28 cellular contexts compared by ENCODE assay signal in genomic region chr7:3641556-3641955, GRCh38.
"Had no signal": no experiment of that assay in that cellular context is flagged by ENCODE, and none has a peak within 500 bp of the region (broad histone marks: within the 10 kb centered on the region; RNA-seq: fewer than 3 reads in every experiment).

No MANE protein-coding gene starts in this region.

- H3K36me3 Mint-ChIP-seq: activated CD4-positive, alpha-beta memory T cell treated with anti-CD3 and anti-CD28 coated beads for 36 hours; activated naive CD4-positive, alpha-beta T cell treated with anti-CD3 and anti-CD28 coated beads, Interleukin-2, amount 50 U/mL, for 72 hours had no signal

- H3K4me1 Mint-ChIP-seq: activated CD4-positive, alpha-beta T cell treated with anti-CD3 and anti-CD28 coated beads, Interleukin-2, amount 10 ng/mL, durations not matched to agents 7 days and 5 days; activated naive CD8-positive, alpha-beta T cell treated with anti-CD3 and anti-CD28 coated beads, Interleukin-2, amount 50 U/mL, for 24 hours had no signal

- H3K27me3 ChIP-seq: ascending aorta, body of pancreas, SJCRH30 had no signal

- H3K9ac ChIP-seq: SK-N-SH had no signal

- H3K36me3 ChIP-seq: SJCRH30 had no signal

- H3K4me3 ChIP-seq: ascending aorta, body of pancreas, K562, SJCRH30 had no signal

- ATAC-seq: activated naive CD4-positive, alpha-beta T cell treated with anti-CD3 and anti-CD28 coated beads, Interleukin-2, amount 50 U/mL, for 72 hours; activated naive CD8-positive, alpha-beta T cell treated with anti-CD3 and anti-CD28 coated beads, Interleukin-2, amount 50 U/mL, for 24 hours; activated T-cell treated with anti-CD3 and anti-CD28 coated beads, Interleukin-2, amount 50 U/mL, for 4 hours; body of pancreas; K562 had no signal

- H3K27me3 Mint-ChIP-seq: activated CD4-positive, alpha-beta T cell treated with anti-CD3 and anti-CD28 coated beads, Interleukin-2, amount 10 ng/mL, durations not matched to agents 7 days and 5 days had no signal

- DNase-seq: activated CD4-positive, alpha-beta memory T cell treated with anti-CD3 and anti-CD28 coated beads for 36 hours; activated CD4-positive, alpha-beta T cell treated with anti-CD3 and anti-CD28 coated beads, Interleukin-2, amount 10 ng/mL, durations not matched to agents 7 days and 5 days; activated CD4-positive, CD25-positive, alpha-beta regulatory T cell; activated CD8-positive, alpha-beta memory T cell treated with anti-CD3 and anti-CD28 coated beads for 24 hours; activated effector memory CD4-positive, alpha-beta T cell treated with anti-CD3 and anti-CD28 coated beads, Interleukin-2, amount 50 U/mL, for 16 hours; activated naive CD4-positive, alpha-beta T cell treated with Interleukin-2 at 50 U/mL for 16 hours; activated naive CD8-positive, alpha-beta T cell treated with anti-CD3 and anti-CD28 coated beads, Interleukin-2, amount 50 U/mL, for 24 hours; activated T-cell treated with anti-CD3 and anti-CD28 coated beads, Interleukin-2, amount 50 U/mL, for 4 hours; amniotic stem cell; body of pancreas; Karpas-422; MM.1S; NCI-H1105; NCI-H1436; NCI-H187; NCI-H2171 treated with DMSO at 0.1 percent for 48 hours; NCI-H226; NCI-H526 treated with DMSO at 0.1 percent for 48 hours; NCI-H82; Right ventricle myocardium superior; SJCRH30; SK-N-SH; T-helper 1 cell had no signal

- H3K9me3 Mint-ChIP-seq: activated CD4-positive, alpha-beta memory T cell treated with anti-CD3 and anti-CD28 coated beads for 36 hours; activated CD4-positive, alpha-beta T cell treated with anti-CD3 and anti-CD28 coated beads, Interleukin-2, amount 10 ng/mL, durations not matched to agents 7 days and 5 days; activated naive CD4-positive, alpha-beta T cell treated with anti-CD3 and anti-CD28 coated beads, Interleukin-2, amount 50 U/mL, for 72 hours; activated naive CD8-positive, alpha-beta T cell treated with anti-CD3 and anti-CD28 coated beads, Interleukin-2, amount 50 U/mL, for 24 hours; activated T-cell treated with anti-CD3 and anti-CD28 coated beads, Interleukin-2, amount 50 U/mL, for 4 hours had no signal

- H3K27ac ChIP-seq: ascending aorta, body of pancreas, RWPE1, SJCRH30, VCaP had no signal

- H3K27ac Mint-ChIP-seq: activated CD4-positive, alpha-beta memory T cell treated with anti-CD3 and anti-CD28 coated beads for 36 hours; activated CD4-positive, alpha-beta T cell treated with anti-CD3 and anti-CD28 coated beads, Interleukin-2, amount 10 ng/mL, durations not matched to agents 7 days and 5 days; activated naive CD4-positive, alpha-beta T cell treated with anti-CD3 and anti-CD28 coated beads, Interleukin-2, amount 50 U/mL, for 72 hours; activated naive CD8-positive, alpha-beta T cell treated with anti-CD3 and anti-CD28 coated beads, Interleukin-2, amount 50 U/mL, for 24 hours had no signal

- H3K9me3 ChIP-seq: ascending aorta, body of pancreas, SJCRH30, SK-N-SH had no signal

- H3K4me1 ChIP-seq: ascending aorta, SJCRH30 had no signal

- H3K4me3 Mint-ChIP-seq: activated CD4-positive, alpha-beta memory T cell treated with anti-CD3 and anti-CD28 coated beads for 36 hours; activated CD4-positive, alpha-beta T cell treated with anti-CD3 and anti-CD28 coated beads, Interleukin-2, amount 10 ng/mL, durations not matched to agents 7 days and 5 days; activated naive CD8-positive, alpha-beta T cell treated with anti-CD3 and anti-CD28 coated beads, Interleukin-2, amount 50 U/mL, for 24 hours; activated T-cell treated with anti-CD3 and anti-CD28 coated beads, Interleukin-2, amount 50 U/mL, for 4 hours had no signal
